In genomic region chr7:130393095-130393494, GRCh38 we compare ENCODE assay signal across 15 cellular contexts. TPM values are rescaled to one million over a fixed set of nuclear protein-coding genes. Genes with fewer than 3 reads are reported as not detected.
A peak's percentile ranks its signal among the peaks of the same experiment; 100 is the strongest.
DNase-seq lines count a peak whose midpoint lies in the region; ATAC-seq, FAIRE-seq and TF ChIP-seq lines count a peak whose summit lies in the region.
"Had no signal": no experiment of that assay in that cellular context is flagged by ENCODE, and none has a peak within 500 bp of the region (broad histone marks: within the 10 kb centered on the region; RNA-seq: fewer than 3 reads in every experiment).

No MANE protein-coding gene starts in this region.

- no peaks in the 10 kb centered on the region for H3K27me3 Mint-ChIP-seq in astrocyte (ENCODE audit: low read depth, unreplicated experiment)

- no peaks in the 10 kb centered on the region for H3K36me3 ChIP-seq in HEK293 (ENCODE audit: control insufficient read depth in 2 of 2, insufficient read depth in 1 of 2, low read length in 2 of 2)
- H3K36me3 ChIP-seq in astrocyte (ENCODE audit: insufficient read depth, low read length): no peaks in the 10 kb centered on the region
- no peaks in the 10 kb centered on the region for H3K36me3 ChIP-seq in smooth muscle cell (ENCODE audit: low read depth)
- H3K36me3 ChIP-seq in prostate gland: no peaks in the 10 kb centered on the region
- H3K36me3 ChIP-seq: thoracic aorta had no signal

- H3K79me2 ChIP-seq in astrocyte (ENCODE audit: insufficient read depth, low read length) (no peaks in the 10 kb centered on the region), smooth muscle cell (ENCODE audit: low read depth) (no peaks in the 10 kb centered on the region)

- no peak overlapping the region for H2AFZ ChIP-seq in astrocyte (ENCODE audit: low read depth, low read length)
- H2AFZ ChIP-seq in smooth muscle cell (ENCODE audit: low read depth): no peak overlapping the region

- H3K9ac ChIP-seq in astrocyte (ENCODE audit: low read length) (no peak overlapping the region), smooth muscle cell (ENCODE audit: low read depth) (no peak overlapping the region)

- intact Hi-C loops in right cardiac atrium (cut with DNase I): no loop called here
- intact Hi-C loops in prostate gland (cut with DNase I): no loop called here

- 47% methylated on average over 5 of the region's 5 CpGs for WGBS in right cardiac atrium
- 65% methylated on average over 5 of the region's 5 CpGs for WGBS in smooth muscle cell (ENCODE audit: low lambda C conversion rate)
- 52% methylated on average over 5 of the region's 5 CpGs for WGBS in prostate gland

- peaks cover 9% of the 10 kb centered on the region for H3K4me1 Mint-ChIP-seq in astrocyte (ENCODE audit: low read depth, unreplicated experiment)

- peak; percentile 82 for DNase-seq in astrocyte (ENCODE audit: low read depth)
- no peak for DNase-seq in right cardiac atrium
- DNase-seq in smooth muscle cell (lab: John Stamatoyannopoulos, UW; ENCODE audit: unreplicated experiment): no peak
- no peak for DNase-seq in prostate gland (ENCODE audit: low spot score)
- no peak for DNase-seq in UCSD-AML1 (lab: John Stamatoyannopoulos, UW; ENCODE audit: unreplicated experiment)
- no peak for DNase-seq in NCI-H1092 treated with DMSO at 0.1 percent for 48 hours (lab: John Stamatoyannopoulos, UW)
- DNase-seq: activated naive CD4-positive, alpha-beta T cell; DMS53; effector CD8-positive, alpha-beta T cell; Karpas-422 had no signal

- POLR2A ChIA-PET in HEK293 (lab: Yijun Ruan, JAX): interaction anchor here (0.9 kb wide), 1 partner anchor 36 kb away, joined by 4 read pairs; no protein-coding TSS in a partner anchor

- peak; percentile 50 to 64 for ATAC-seq in right cardiac atrium
- no peak for ATAC-seq in HG02973 (IDR thresholded peaks at IDR 0.05; ENCODE audit: unreplicated experiment)

- TF ChIP-seq CTCF in HEK293 (tag by site-specific recombination; IDR thresholded peaks at IDR 0.05) (no peak), astrocyte (IDR thresholded peaks at IDR 0.05; ENCODE audit: insufficient read depth, low read depth, low read length) (no peak), smooth muscle cell (IDR thresholded peaks at IDR 0.05; ENCODE audit: borderline replicate concordance, insufficient read depth, poor library complexity, severe bottlenecking) (no peak), prostate gland (IDR thresholded peaks at IDR 0.05) (no peak)

- H3K9me3 ChIP-seq in HEK293 (ENCODE audit: control insufficient read depth, insufficient read depth, low read depth, low read length) (no peaks in the 10 kb centered on the region), astrocyte (ENCODE audit: insufficient read depth, low read depth, low read length) (no peaks in the 10 kb centered on the region), right cardiac atrium (ENCODE audit: control insufficient read depth, low read length) (no peaks in the 10 kb centered on the region), smooth muscle cell (replicated peaks; ENCODE audit: low read depth) (no peaks in the 10 kb centered on the region), prostate gland (no peaks in the 10 kb centered on the region)
- H3K9me3 ChIP-seq: thoracic aorta had no signal

- H3K4me2 ChIP-seq in astrocyte (ENCODE audit: low read length): peak overlapping the region; percentile 29
- H3K4me2 ChIP-seq in smooth muscle cell: peak overlapping the region; percentile 81

- H3K36me3 Mint-ChIP-seq in astrocyte (ENCODE audit: low read depth, unreplicated experiment): peaks cover 2% of the 10 kb centered on the region

- H3K4me3 ChIP-seq in HEK293 (ENCODE audit: low read depth, low read length): no peak overlapping the region
- H3K4me3 ChIP-seq in astrocyte (ENCODE audit: insufficient read depth, low read depth, low read length): no peak overlapping the region
- H3K4me3 ChIP-seq in right cardiac atrium (ENCODE audit: low read length): no peak overlapping the region
- H3K4me3 ChIP-seq in smooth muscle cell: no peak overlapping the region
- H3K4me3 ChIP-seq in prostate gland: no peak overlapping the region
- H3K4me3 ChIP-seq: SJCRH30, thoracic aorta had no signal

- H3K27me3 ChIP-seq in astrocyte (ENCODE audit: insufficient read depth, low read length): no peaks in the 10 kb centered on the region
- H3K27me3 ChIP-seq in right cardiac atrium (ENCODE audit: control insufficient read depth, insufficient read depth): no peaks in the 10 kb centered on the region
- no peaks in the 10 kb centered on the region for H3K27me3 ChIP-seq in smooth muscle cell (ENCODE audit: low read depth)
- no peaks in the 10 kb centered on the region for H3K27me3 ChIP-seq in prostate gland (replicated peaks; ENCODE audit: insufficient read depth)
- H3K27me3 ChIP-seq: SJCRH30 had no signal

- peak; percentile 55 for FAIRE-seq in astrocyte (lab: Jason Lieb, UNC)
- FAIRE-seq: GM18507 had no signal

- H3K27ac ChIP-seq in HEK293 (ENCODE audit: extremely low read depth, low read depth, low read length) (no peak overlapping the region), astrocyte (ENCODE audit: low read depth, low read length) (no peak overlapping the region), right cardiac atrium (ENCODE audit: low read length) (no peak overlapping the region), smooth muscle cell (ENCODE audit: low read depth) (peak overlapping the region; percentile 76), prostate gland (no peak overlapping the region)
- H3K27ac ChIP-seq: SJCRH30 had no signal

- no peak overlapping the region for H3K4me3 Mint-ChIP-seq in astrocyte (ENCODE audit: unreplicated experiment)

- CTCF ChIA-PET in HEK293 (lab: Yijun Ruan, JAX): no interaction called here

- no peaks in the 10 kb centered on the region; the same call in 1 of the 2 replicates for H3K4me1 ChIP-seq in HEK293 (ENCODE audit: control insufficient read depth, insufficient read depth, low read length)
- peaks cover 13% of the 10 kb centered on the region for H3K4me1 ChIP-seq in astrocyte (ENCODE audit: insufficient read depth, low read length)
- peaks cover 3% of the 10 kb centered on the region for H3K4me1 ChIP-seq in right cardiac atrium (ENCODE audit: control insufficient read depth, insufficient read depth, low read length)
- peaks cover 17% of the 10 kb centered on the region for H3K4me1 ChIP-seq in smooth muscle cell (ENCODE audit: low read depth)
- no peaks in the 10 kb centered on the region for H3K4me1 ChIP-seq in prostate gland (replicated peaks)

- H3K27ac Mint-ChIP-seq in astrocyte (ENCODE audit: unreplicated experiment): no peak overlapping the region

- peaks cover 5% of the 10 kb centered on the region for H3F3A ChIP-seq in smooth muscle cell (ENCODE audit: low read depth)

- no peak for TF ChIP-seq POLR2A in prostate gland (IDR thresholded peaks at IDR 0.05)

- no peaks in the 10 kb centered on the region for H4K20me1 ChIP-seq in astrocyte (ENCODE audit: insufficient read depth, low read length)
- no peaks in the 10 kb centered on the region for H4K20me1 ChIP-seq in smooth muscle cell (ENCODE audit: low read depth)

- H3K9me3 Mint-ChIP-seq in astrocyte (ENCODE audit: unreplicated experiment): no peaks in the 10 kb centered on the region

TF ChIP-seq in HEK293, 187 proteins besides CTCF, POLR2A, EP300 and RAD21:
- no peak for TF ChIP-seq EGR2 (tag by site-specific recombination; IDR thresholded peaks at IDR 0.05; ENCODE audit: low read depth)
- TF ChIP-seq ZBTB17 (tag by site-specific recombination; IDR thresholded peaks at IDR 0.05): peak; percentile 46; the same call in 1 of the 2 replicates

RNA-seq across cellular contexts. Expression of gene CPA1, which starts 12.8 kb away (rescaled TPM):
- total RNA-seq in astrocyte (not detected in 2 replicates), right cardiac atrium (1 to 10 TPM in 1 of 4 donors, not detected in 3; 1.0 TPM), smooth muscle cell (0.90 TPM in 2 replicates), prostate gland (under 1 TPM in 1 of 2 donors, not detected in 1; 0.14 TPM)
- polyA plus RNA-seq in right cardiac atrium (0.36 TPM), smooth muscle cell (1.7 and 3.8 TPM in 2 replicates)

RNA-seq across cellular contexts. Expression of gene CEP41, which starts 47.7 kb away (rescaled TPM):
- total RNA-seq in astrocyte (16.4 and 17.3 TPM in 2 replicates), right cardiac atrium (1 to 10 TPM; 5.6 to 7.5 (median 6.3) TPM), smooth muscle cell (18.3 and 23.0 TPM in 2 replicates), prostate gland (10 to 100 TPM in 1 of 2 donors, 1 to 10 TPM in 1; 6.6 to 16.2 TPM)
- polyA plus RNA-seq in right cardiac atrium (3.0 TPM), smooth muscle cell (27.1 and 35.1 TPM in 2 replicates)

RNA-seq across cellular contexts. Expression of gene CPA5, which starts 48.5 kb away (rescaled TPM):
- not detected in 2 replicates for total RNA-seq in astrocyte
- total RNA-seq in right cardiac atrium: not detected
- not detected for polyA plus RNA-seq in right cardiac atrium
- not detected in 2 replicates for total RNA-seq in smooth muscle cell
- 0.45 TPM in 1 of 2 replicates, not detected in the other for polyA plus RNA-seq in smooth muscle cell
- 1 to 10 TPM in 1 of 2 donors, not detected in 1; 1.5 TPM for total RNA-seq in prostate gland
- total RNA-seq: thoracic aorta had no signal
